ENCODE assay signal across 21 cellular contexts in genomic region chr2:56770490-56770889, GRCh38.
DNase-seq lines count a peak whose midpoint lies in the region; ATAC-seq lines count a peak whose summit lies in the region.
"Had no signal": no experiment of that assay in that cellular context is flagged by ENCODE, and none has a peak within 500 bp of the region (broad histone marks: within the 10 kb centered on the region; RNA-seq: fewer than 3 reads in every experiment).

No MANE protein-coding gene starts in this region.

- H3K27me3 ChIP-seq in adipocyte (replicated peaks; ENCODE audit: control insufficient read depth, insufficient read depth, low read length), result no peaks in the 10 kb centered on the region
- H3K27me3 ChIP-seq in naive thymus-derived CD4-positive, alpha-beta T cell (ENCODE audit: control insufficient read depth in 2 of 2, insufficient read depth in 2 of 2, low read length in 2 of 2), result no peaks in the 10 kb centered on the region
- H3K27me3 ChIP-seq: heart right ventricle, tibial nerve had no signal

- CTCF ChIA-PET in naive thymus-derived CD4-positive, alpha-beta T cell (lab: Charles Lee), result no interaction called here

- no peaks in the 10 kb centered on the region for H3K4me1 ChIP-seq in adipocyte (ENCODE audit: control insufficient read depth, insufficient read depth, low read length)
- no peaks in the 10 kb centered on the region for H3K4me1 ChIP-seq in naive thymus-derived CD4-positive, alpha-beta T cell (ENCODE audit: control insufficient read depth in 2 of 2, insufficient read depth in 2 of 2, low read length in 2 of 2)
- H3K4me1 ChIP-seq: heart right ventricle, tibial nerve had no signal

- H3K27ac ChIP-seq in naive thymus-derived CD4-positive, alpha-beta T cell (ENCODE audit: low read depth, low read length), result no peak overlapping the region
- H3K27ac ChIP-seq: coronary artery, heart right ventricle, tibial nerve had no signal

- DNase-seq in EL (peak; percentile 74), adipocyte (ENCODE audit: low read depth) (peak; percentile 8), glomerular visceral epithelial cell (ENCODE audit: extremely low spot score) (peak; percentile 1), NCI-H2107 (lab: John Stamatoyannopoulos, UW) (no peak), DMS114 treated with DMSO at 0.1 percent for 48 hours (lab: John Stamatoyannopoulos, UW; ENCODE audit: unreplicated experiment) (no peak)
- DNase-seq in naive thymus-derived CD4-positive, alpha-beta T cell, result no peak
- DNase-seq: activated B cell treated with CpG ODN at 0.5 μM for 24 hours; activated CD4-positive, alpha-beta memory T cell treated with anti-CD3 and anti-CD28 coated beads, Interleukin-2, amount 10 ng/mL, durations not matched to agents 7 days and 5 days; activated effector memory CD4-positive, alpha-beta T cell treated with anti-CD3 and anti-CD28 coated beads, Interleukin-2, amount 50 U/mL, for 16 hours; AML-193; DND-41; heart right ventricle; natural killer cell; NCI-H1092 treated with DMSO at 0.1 percent for 48 hours; NCI-H524; retina; stimulated activated naive CD8-positive, alpha-beta T cell treated with anti-CD3 and anti-CD28 coated beads, Interleukin-15, amount 100 ng/mL, for 72 hours had no signal

- no peaks in the 10 kb centered on the region for H3K36me3 Mint-ChIP-seq in naive thymus-derived CD4-positive, alpha-beta T cell
- H3K36me3 Mint-ChIP-seq: natural killer cell had no signal

- no peaks in the 10 kb centered on the region for H3K27me3 Mint-ChIP-seq in naive thymus-derived CD4-positive, alpha-beta T cell
- H3K27me3 Mint-ChIP-seq: activated B cell treated with CpG ODN at 0.5 μM for 24 hours; activated CD4-positive, alpha-beta memory T cell treated with anti-CD3 and anti-CD28 coated beads, Interleukin-2, amount 10 ng/mL, durations not matched to agents 7 days and 5 days; stimulated activated naive CD8-positive, alpha-beta T cell treated with anti-CD3 and anti-CD28 coated beads, Interleukin-15, amount 100 ng/mL, for 72 hours had no signal

- H3K9me3 Mint-ChIP-seq in naive thymus-derived CD4-positive, alpha-beta T cell, result peaks cover 0 to 21% (median 3%) of the 10 kb centered on the region in 11 donors

- no peaks in the 10 kb centered on the region for H3K4me1 Mint-ChIP-seq in naive thymus-derived CD4-positive, alpha-beta T cell
- H3K4me1 Mint-ChIP-seq: activated B cell treated with CpG ODN at 0.5 μM for 24 hours; activated CD4-positive, alpha-beta memory T cell treated with anti-CD3 and anti-CD28 coated beads, Interleukin-2, amount 10 ng/mL, durations not matched to agents 7 days and 5 days; natural killer cell; stimulated activated naive CD8-positive, alpha-beta T cell treated with anti-CD3 and anti-CD28 coated beads, Interleukin-15, amount 100 ng/mL, for 72 hours had no signal

- no peak overlapping the region for H3K4me3 Mint-ChIP-seq in naive thymus-derived CD4-positive, alpha-beta T cell
- H3K4me3 Mint-ChIP-seq: activated B cell treated with CpG ODN at 0.5 μM for 24 hours; activated CD4-positive, alpha-beta memory T cell treated with anti-CD3 and anti-CD28 coated beads, Interleukin-2, amount 10 ng/mL, durations not matched to agents 7 days and 5 days; natural killer cell; stimulated activated naive CD8-positive, alpha-beta T cell treated with anti-CD3 and anti-CD28 coated beads, Interleukin-15, amount 100 ng/mL, for 72 hours had no signal

- peaks cover 9% of the 10 kb centered on the region for H3K9me3 ChIP-seq in adipocyte (ENCODE audit: control insufficient read depth, low read length)
- no peaks in the 10 kb centered on the region for H3K9me3 ChIP-seq in naive thymus-derived CD4-positive, alpha-beta T cell (ENCODE audit: control insufficient read depth in 2 of 3, low read length in 3 of 3)

- intact Hi-C loops in naive thymus-derived CD4-positive, alpha-beta T cell (cut with micrococcal nuclease), result no loop called here

- no peak overlapping the region for H3K9ac ChIP-seq in adipocyte (ENCODE audit: low read length)

- H3K27ac Mint-ChIP-seq in naive thymus-derived CD4-positive, alpha-beta T cell, result no peak overlapping the region
- H3K27ac Mint-ChIP-seq: activated B cell treated with CpG ODN at 0.5 μM for 24 hours; activated CD4-positive, alpha-beta memory T cell treated with anti-CD3 and anti-CD28 coated beads, Interleukin-2, amount 10 ng/mL, durations not matched to agents 7 days and 5 days; natural killer cell; stimulated activated naive CD8-positive, alpha-beta T cell treated with anti-CD3 and anti-CD28 coated beads, Interleukin-15, amount 100 ng/mL, for 72 hours had no signal

- ATAC-seq in HG03432 (IDR thresholded peaks at IDR 0.05; ENCODE audit: unreplicated experiment) (peak; percentile 46), HG03520 (IDR thresholded peaks at IDR 0.05; ENCODE audit: unreplicated experiment) (no peak)
- no peak for ATAC-seq in naive thymus-derived CD4-positive, alpha-beta T cell
- ATAC-seq: heart right ventricle; natural killer cell; stimulated activated naive CD8-positive, alpha-beta T cell treated with anti-CD3 and anti-CD28 coated beads, Interleukin-15, amount 100 ng/mL, for 72 hours had no signal

- POLR2A ChIA-PET in naive thymus-derived CD4-positive, alpha-beta T cell (lab: Charles Lee), result no interaction called here

- H3K36me3 ChIP-seq in adipocyte (ENCODE audit: control insufficient read depth, insufficient read depth, low read length, severe bottlenecking), result no peaks in the 10 kb centered on the region
- H3K36me3 ChIP-seq in naive thymus-derived CD4-positive, alpha-beta T cell (ENCODE audit: control insufficient read depth in 2 of 3, insufficient read depth in 3 of 3, low read length in 3 of 3), result no peaks in the 10 kb centered on the region
- H3K36me3 ChIP-seq: heart right ventricle, tibial nerve had no signal

- no peak overlapping the region for H3K4me3 ChIP-seq in adipocyte (ENCODE audit: low read length)
- no peak overlapping the region for H3K4me3 ChIP-seq in naive thymus-derived CD4-positive, alpha-beta T cell (ENCODE audit: low read length)
- H3K4me3 ChIP-seq: coronary artery, heart right ventricle, tibial nerve had no signal

Comparison
In these comparisons a context has a peak if more than half of its experiments do, and no peak if none do; other contexts are left out.
1. DNase-seq: peak in EL (single experiment), adipocyte (single experiment) and glomerular visceral epithelial cell (single experiment); none in NCI-H2107 (single experiment), naive thymus-derived CD4-positive, alpha-beta T cell (0 of 9) and DMS114 treated with DMSO at 0.1 percent for 48 hours (single experiment).